ENCODE assay signal across 8 cellular contexts in genomic region chr16:67246945-67247697, GRCh38. TPM values are rescaled to one million over a fixed set of nuclear protein-coding genes. Genes with fewer than 3 reads are reported as not detected.
DNase-seq lines count a peak whose midpoint lies in the region; TF ChIP-seq lines count a peak whose summit lies in the region.

FHOD1 (minus strand) TSS chr16:67247481; CDS start chr16:67247410, 71 bp downstream.

- H3K4me2 ChIP-seq in neural progenitor cell: peak within 1 kb of the TSS; percentile 92

- DNase-seq in GF-D8 (lab: John Stamatoyannopoulos, UW) (peak; percentile 88), HEK293T (ENCODE audit: extremely low spot score) (peak; percentile 93), MV-4-11 (lab: John Stamatoyannopoulos, UW) (peak; percentile 93), SJSA1 (ENCODE audit: low read depth in 1 of 2, low spot score in 2 of 2) (peak; percentile 89 to 98), fibroblast of villous mesenchyme (ENCODE audit: low read depth) (peak; percentile 95), neural progenitor cell (ENCODE audit: low spot score) (peak; percentile 98)
- peak; percentile 96 for DNase-seq in activated gamma-delta T cell treated with anti-CD3 and anti-CD28 coated beads, Interleukin-2, amount 50 U/mL, for 16 hours (ENCODE audit: low read depth)

- H2AFZ ChIP-seq in neural progenitor cell (replicated peaks): peak within 1 kb of the TSS; percentile 96

- H4K20me1 ChIP-seq in neural progenitor cell (ENCODE audit: low read depth): peaks cover 6% of the 10 kb centered on the region

- H3K4me3 ChIP-seq in SJSA1 (peak within 1 kb of the TSS; percentile 50), fibroblast of villous mesenchyme (ENCODE audit: low read depth, low read length) (peak within 1 kb of the TSS; percentile 82), neural progenitor cell (peak within 1 kb of the TSS; percentile 64), stomach smooth muscle (ENCODE audit: low read length in 2 of 2) (peak within 1 kb of the TSS; percentile 86)

- H3K79me2 ChIP-seq in neural progenitor cell (ENCODE audit: low read depth): no peaks in the 10 kb centered on the region

- no peaks in the 10 kb centered on the region for H3K9me3 ChIP-seq in SJSA1 (replicated peaks)
- H3K9me3 ChIP-seq in neural progenitor cell (ENCODE audit: low read depth): no peaks in the 10 kb centered on the region
- no peaks in the 10 kb centered on the region for H3K9me3 ChIP-seq in stomach smooth muscle (ENCODE audit: control insufficient read depth in 2 of 2, low read length in 2 of 2)

- peaks cover 66% of the 10 kb centered on the region for H3K4me1 ChIP-seq in SJSA1 (replicated peaks)
- H3K4me1 ChIP-seq in neural progenitor cell: peaks cover 25% of the 10 kb centered on the region
- H3K4me1 ChIP-seq in stomach smooth muscle (ENCODE audit: control insufficient read depth, insufficient read depth, low read length): peaks cover 49% of the 10 kb centered on the region

- peak within 1 kb of the TSS; percentile 92 for H3K4me3 Mint-ChIP-seq in neural progenitor cell

- no peaks in the 10 kb centered on the region for H3K36me3 Mint-ChIP-seq in neural progenitor cell

- H3K4me1 Mint-ChIP-seq in neural progenitor cell: peaks cover 27% of the 10 kb centered on the region

- H3F3A ChIP-seq in neural progenitor cell (ENCODE audit: low read depth): peaks cover 35% of the 10 kb centered on the region

- H3K27ac ChIP-seq in SJSA1 (peak within 1 kb of the TSS; percentile 40), neural progenitor cell (no peak within 1 kb of the TSS), stomach smooth muscle (ENCODE audit: low read length) (peak within 1 kb of the TSS; percentile 55)

- CTCF ChIA-PET in HEK293T (lab: Yijun Ruan, JAX): interaction anchor here (1.4 to 2.7 kb wide), 2 partner anchors 14 to 20 kb away, joined by 3 to 10 read pairs; partner anchors contain the start of gene TMEM208

- no peaks in the 10 kb centered on the region for H3K9me3 Mint-ChIP-seq in neural progenitor cell

- H3K36me3 ChIP-seq in SJSA1: no peaks in the 10 kb centered on the region
- no peaks in the 10 kb centered on the region for H3K36me3 ChIP-seq in neural progenitor cell
- no peaks in the 10 kb centered on the region for H3K36me3 ChIP-seq in stomach smooth muscle (ENCODE audit: control insufficient read depth in 2 of 2, insufficient read depth in 2 of 2, low read length in 2 of 2)

- H3K9ac ChIP-seq in neural progenitor cell (no peak within 1 kb of the TSS), stomach smooth muscle (ENCODE audit: low read length in 2 of 2) (peak within 1 kb of the TSS; percentile 62 to 65)

- TF ChIP-seq CTCF in fibroblast of villous mesenchyme (IDR thresholded peaks at IDR 0.05; ENCODE audit: insufficient read depth, low read depth, low read length) (no peak), neural progenitor cell (IDR thresholded peaks at IDR 0.05) (no peak)

- peaks cover 26% of the 10 kb centered on the region for H3K27me3 Mint-ChIP-seq in neural progenitor cell (ENCODE audit: insufficient read depth, low read depth)

- H3K27me3 ChIP-seq in SJSA1 (replicated peaks) (no peaks in the 10 kb centered on the region), neural progenitor cell (peaks cover 41% of the 10 kb centered on the region), stomach smooth muscle (ENCODE audit: control insufficient read depth in 1 of 2, insufficient read depth in 2 of 2, low read length in 2 of 2) (peaks cover 14 to 29% of the 10 kb centered on the region in 2 donors)

- peak within 1 kb of the TSS; percentile 87 for H3K27ac Mint-ChIP-seq in neural progenitor cell

- POLR2A ChIA-PET in HEK293T (lab: Yijun Ruan, JAX): interaction anchor here (0.7 to 5.3 kb wide), 18 partner anchors 9 to 181 kb away, joined by 3 to 41 read pairs (median 4); partner anchors contain the start of genes E2F4 and TMEM208

TF ChIP-seq in HEK293T, 16 proteins besides CTCF, POLR2A, EP300 and RAD21:
- TF ChIP-seq TARDBP (IDR thresholded peaks at IDR 0.05) (no peak), HDGF (IDR thresholded peaks at IDR 0.05; ENCODE audit: borderline replicate concordance) (peak; percentile 97; the same call in 1 of the 2 replicates)

RNA-seq across cellular contexts. Expression of gene FHOD1, which starts in this region (rescaled TPM):
- 15.8 and 18.5 TPM in 2 replicates for total RNA-seq in SJSA1 (2014; rRNA removed; shearing (Covaris generic))
- 22.9 and 24.2 TPM in 2 replicates for total RNA-seq in fibroblast of villous mesenchyme
- total RNA-seq in neural progenitor cell (ENCODE audit: low replicate concordance): 5.5 and 14.2 TPM in 2 replicates
